Comparison of ENCODE assay signal across 8 cellular contexts in the genomic region with DNA sequence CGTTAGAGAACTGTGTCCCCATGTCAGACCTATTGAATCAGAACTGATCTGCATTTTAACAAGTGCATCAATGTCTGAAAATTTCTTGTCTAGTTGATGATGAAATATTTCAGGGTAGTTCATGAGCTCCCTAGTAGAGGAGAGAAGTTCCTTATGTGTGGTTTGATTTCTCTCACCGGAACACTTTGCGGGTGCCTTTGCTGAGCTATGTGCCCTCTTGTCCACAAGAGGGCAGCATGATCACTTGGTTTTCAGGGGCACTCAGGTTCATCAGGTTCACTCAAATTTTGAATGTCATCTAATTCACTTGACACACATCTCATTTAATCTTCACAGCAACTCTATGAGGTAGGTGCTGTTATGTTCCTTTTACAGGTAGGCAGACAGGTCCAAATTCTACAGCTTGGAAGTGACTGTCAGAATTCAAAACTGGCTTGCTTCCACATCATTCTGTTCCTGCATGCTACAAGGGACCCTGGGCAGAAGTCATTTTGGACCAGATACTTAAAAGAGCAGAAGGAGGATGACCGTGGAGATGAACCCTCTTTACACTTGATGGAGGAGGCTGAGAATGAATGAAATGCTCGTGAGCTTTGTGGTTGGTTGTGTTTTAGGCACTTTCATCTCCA. TPM values are rescaled to one million over a fixed set of nuclear protein-coding genes. Genes with fewer than 3 reads are reported as not detected.
DNase-seq lines count a peak whose midpoint lies in the region; ATAC-seq and TF ChIP-seq lines count a peak whose summit lies in the region.

No MANE protein-coding gene starts in this region.

- no peak overlapping the region for H2BK12ac ChIP-seq in mesenchymal stem cell (ENCODE audit: low read length in 2 of 2)

- no peak overlapping the region for H3K4me3 Mint-ChIP-seq in effector memory CD8-positive, alpha-beta T cell
- H3K4me3 Mint-ChIP-seq in stimulated activated naive B cell treated with anti-CD40 and anti-IgM and Interleukin-4, amounts not matched to agents 10 μg/mL and 1 μg/mL and 100 μg/mL, for 72 hours, result no peak overlapping the region

- 68% methylated on average over 5 of the region's 5 CpGs for WGBS in mesenchymal stem cell

- no peak overlapping the region for H4K91ac ChIP-seq in mesenchymal stem cell (ENCODE audit: low read length)

- no peak overlapping the region for H3K27ac Mint-ChIP-seq in effector memory CD8-positive, alpha-beta T cell
- no peak overlapping the region for H3K27ac Mint-ChIP-seq in stimulated activated naive B cell treated with anti-CD40 and anti-IgM and Interleukin-4, amounts not matched to agents 10 μg/mL and 1 μg/mL and 100 μg/mL, for 72 hours

- no peak overlapping the region for H3K27ac ChIP-seq in mesenchymal stem cell (ENCODE audit: low read length, poor library complexity, severe bottlenecking)

- no peak overlapping the region for H3K9ac ChIP-seq in mesenchymal stem cell (ENCODE audit: low read length)

- DNase-seq in AG09319 (ENCODE audit: extremely low read depth, low read depth) (peak; percentile 24), NCI-H446 (lab: John Stamatoyannopoulos, UW) (peak; percentile 40 to 80), mesenchymal stem cell (peak; percentile 59)
- peak; percentile 34 for DNase-seq in activated CD4-positive, alpha-beta T cell treated with anti-CD3 and anti-CD28 coated beads, Interleukin-2, amount 50 U/mL, for 4 hours
- peak; percentile 29 to 54 (median 43) for DNase-seq in effector memory CD8-positive, alpha-beta T cell
- peak; percentile 33 for DNase-seq in stimulated activated naive B cell treated with anti-CD40 and anti-IgM and Interleukin-4, amounts not matched to agents 10 μg/mL and 1 μg/mL and 100 μg/mL, for 72 hours

- no peak overlapping the region for H3K4me3 ChIP-seq in mesenchymal stem cell (ENCODE audit: insufficient read depth in 1 of 2, low read depth in 1 of 2, low read length in 2 of 2)

- H3K14ac ChIP-seq in mesenchymal stem cell (ENCODE audit: low read length in 2 of 2), result no peak overlapping the region

- H2BK120ac ChIP-seq in mesenchymal stem cell (ENCODE audit: low read depth, low read length), result no peak overlapping the region

- no peaks in the 10 kb centered on the region for H3K9me3 ChIP-seq in mesenchymal stem cell (ENCODE audit: control insufficient read depth, low read length)

- no peak overlapping the region for H3K18ac ChIP-seq in mesenchymal stem cell (ENCODE audit: low read depth in 1 of 2, low read length in 2 of 2)

- peaks cover 0 to 4% of the 10 kb centered on the region in 2 donors for H3K4me1 Mint-ChIP-seq in effector memory CD8-positive, alpha-beta T cell (ENCODE audit: low read depth in 2 of 2)
- H3K4me1 Mint-ChIP-seq in stimulated activated naive B cell treated with anti-CD40 and anti-IgM and Interleukin-4, amounts not matched to agents 10 μg/mL and 1 μg/mL and 100 μg/mL, for 72 hours, result peaks cover 0 to 6% of the 10 kb centered on the region in 2 donors

- H2AFZ ChIP-seq in mesenchymal stem cell (ENCODE audit: low read depth, low read length), result no peak overlapping the region

- peaks cover 51 to 52% of the 10 kb centered on the region in 2 experiments for H3K36me3 ChIP-seq in mesenchymal stem cell (ENCODE audit: control insufficient read depth in 1 of 2, insufficient read depth in 2 of 2, low read depth in 1 of 2, low read length in 2 of 2)

- H3K27me3 Mint-ChIP-seq in effector memory CD8-positive, alpha-beta T cell, result peaks cover under 1 to 4% of the 10 kb centered on the region in 2 donors
- no peaks in the 10 kb centered on the region for H3K27me3 Mint-ChIP-seq in stimulated activated naive B cell treated with anti-CD40 and anti-IgM and Interleukin-4, amounts not matched to agents 10 μg/mL and 1 μg/mL and 100 μg/mL, for 72 hours

- no peak overlapping the region for H3K4ac ChIP-seq in mesenchymal stem cell (ENCODE audit: low read depth in 1 of 2, low read length in 2 of 2)

- H2BK5ac ChIP-seq in mesenchymal stem cell (ENCODE audit: low read depth, low read length, poor library complexity, severe bottlenecking), result no peak overlapping the region

- H2BK15ac ChIP-seq in mesenchymal stem cell (ENCODE audit: low read depth, poor library complexity, severe bottlenecking), result no peak overlapping the region

- no peaks in the 10 kb centered on the region for H3K9me3 Mint-ChIP-seq in effector memory CD8-positive, alpha-beta T cell
- H3K9me3 Mint-ChIP-seq in stimulated activated naive B cell treated with anti-CD40 and anti-IgM and Interleukin-4, amounts not matched to agents 10 μg/mL and 1 μg/mL and 100 μg/mL, for 72 hours, result no peaks in the 10 kb centered on the region

- H3K79me1 ChIP-seq in mesenchymal stem cell (replicated peaks; ENCODE audit: low read length, poor library complexity, severe bottlenecking), result no peaks in the 10 kb centered on the region

- no peak overlapping the region for H3K4me2 ChIP-seq in mesenchymal stem cell (ENCODE audit: low read length, poor library complexity, severe bottlenecking)

- H3K23ac ChIP-seq in mesenchymal stem cell (ENCODE audit: low read length in 2 of 2), result no peak overlapping the region

- no peak overlapping the region for H2AK5ac ChIP-seq in mesenchymal stem cell (ENCODE audit: low read length, severe bottlenecking)

- H3K4me1 ChIP-seq in mesenchymal stem cell (ENCODE audit: control insufficient read depth, insufficient read depth, low read depth, low read length), result no peaks in the 10 kb centered on the region

- no peaks in the 10 kb centered on the region for H3K27me3 ChIP-seq in mesenchymal stem cell (ENCODE audit: control insufficient read depth in 1 of 2, insufficient read depth in 1 of 2, low read length in 2 of 2)

- ATAC-seq in GM21526 (IDR thresholded peaks at IDR 0.05; ENCODE audit: low FRiP score, unreplicated experiment) (peak; percentile 56), GM21367 (IDR thresholded peaks at IDR 0.05; ENCODE audit: unreplicated experiment) (no peak)
- ATAC-seq in effector memory CD8-positive, alpha-beta T cell (replicated peaks), result peak; percentile 70
- ATAC-seq in stimulated activated naive B cell treated with anti-CD40 and anti-IgM and Interleukin-4, amounts not matched to agents 10 μg/mL and 1 μg/mL and 100 μg/mL, for 72 hours (replicated peaks), result peak; percentile 79

- H3K36me3 Mint-ChIP-seq in effector memory CD8-positive, alpha-beta T cell (ENCODE audit: insufficient read depth), result peaks cover 11% of the 10 kb centered on the region
- peaks cover 19 to 33% of the 10 kb centered on the region in 2 donors for H3K36me3 Mint-ChIP-seq in stimulated activated naive B cell treated with anti-CD40 and anti-IgM and Interleukin-4, amounts not matched to agents 10 μg/mL and 1 μg/mL and 100 μg/mL, for 72 hours

- TF ChIP-seq CTCF in AG09319 (IDR thresholded peaks at IDR 0.05; ENCODE audit: low read depth, low read length), result peak; percentile 93

- no peak overlapping the region for H4K8ac ChIP-seq in mesenchymal stem cell (ENCODE audit: low read length)

RNA-seq across cellular contexts. Expression of gene P4HA3, which starts 55.6 kb away (rescaled TPM):
- 1.9 TPM for polyA plus RNA-seq in mesenchymal stem cell (2013, experiment 1 of 2)
- polyA plus RNA-seq in mesenchymal stem cell (2013, experiment 2 of 2), result 2.2 TPM
